Comparison of ENCODE assay signal across 11 cellular contexts in the genomic region with DNA sequence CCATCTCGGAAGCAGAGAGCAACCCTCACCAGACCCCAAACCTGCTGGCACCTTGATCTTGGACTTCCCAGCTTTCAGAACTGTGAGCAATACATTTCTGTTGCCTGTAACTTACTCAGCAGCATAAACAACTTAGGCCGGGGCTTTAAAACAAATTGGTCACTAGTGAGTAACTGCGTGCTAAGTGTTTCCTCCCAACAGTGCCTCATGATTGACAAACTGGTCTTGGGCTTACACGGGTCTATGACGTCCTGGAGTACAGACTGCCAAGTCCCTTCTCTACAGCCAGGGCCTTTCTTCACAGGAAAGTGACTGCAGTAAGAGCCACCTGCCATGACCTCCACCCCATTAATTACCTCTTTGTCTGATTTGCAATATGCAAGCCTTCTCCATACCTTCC.
A peak's percentile ranks its signal among the peaks of the same experiment; 100 is the strongest.
DNase-seq lines count a peak whose midpoint lies in the region; ATAC-seq and TF ChIP-seq lines count a peak whose summit lies in the region.
"Had no signal": no experiment of that assay in that cellular context is flagged by ENCODE, and none has a peak within 500 bp of the region (broad histone marks: within the 10 kb centered on the region; RNA-seq: fewer than 3 reads in every experiment).

No MANE protein-coding gene starts in this region.

- no peaks in the 10 kb centered on the region for H3K27me3 ChIP-seq in vagina

- peak overlapping the region; percentile 66 for H3K27ac ChIP-seq in vagina

- no peak for TF ChIP-seq POLR2A in vagina (IDR thresholded peaks at IDR 0.05)

- no peaks in the 10 kb centered on the region for H3K9me3 ChIP-seq in vagina

- intact Hi-C loops in Right ventricle myocardium superior (cut with DNase I) = no loop called here
- intact Hi-C loops in cardiac septum (cut with DNase I) = loop anchor here (10.0 kb wide), 1 partner anchor 111 kb away; no protein-coding TSS in a partner anchor
- intact Hi-C loops in vagina (cut with DNase I) = loop anchor here (5.0 kb wide), 1 partner anchor 63 kb away; no protein-coding TSS in a partner anchor
- intact Hi-C loops in activated T-helper 1 cell treated with anti-CD3 and anti-CD28 coated beads, Interleukin-12 subunit alpha, Interleukin-12 subunit beta, Interleukin-2, Interleukin-4 antibody, amounts not matched to agents 30 ng/mL and 10 ng/mL and 1 ng/mL, durations not matched to agents 14 hours and 24 hours and 36 hours (cut with micrococcal nuclease) = no loop called here

- H3K9me3 Mint-ChIP-seq in brain = no peaks in the 10 kb centered on the region
- H3K9me3 Mint-ChIP-seq in activated T-helper 1 cell treated with anti-CD3 and anti-CD28 coated beads, Interleukin-12 subunit alpha, Interleukin-12 subunit beta, Interleukin-2, Interleukin-4 antibody, amounts not matched to agents 30 ng/mL and 10 ng/mL and 1 ng/mL, durations not matched to agents 14 hours and 24 hours and 36 hours = no peaks in the 10 kb centered on the region
- H3K9me3 Mint-ChIP-seq: activated T-cell treated with anti-CD3 and anti-CD28 coated beads, Interleukin-2, amount 50 U/mL, for 72 hours had no signal

- ATAC-seq in Right ventricle myocardium superior (ENCODE audit: poor library complexity) (peak; percentile 64), HG02840 (IDR thresholded peaks at IDR 0.05; ENCODE audit: low FRiP score, unreplicated experiment) (no peak)

- H3K36me3 Mint-ChIP-seq in brain = no peaks in the 10 kb centered on the region
- peaks cover 8% of the 10 kb centered on the region for H3K36me3 Mint-ChIP-seq in activated T-helper 1 cell treated with anti-CD3 and anti-CD28 coated beads, Interleukin-12 subunit alpha, Interleukin-12 subunit beta, Interleukin-2, Interleukin-4 antibody, amounts not matched to agents 30 ng/mL and 10 ng/mL and 1 ng/mL, durations not matched to agents 14 hours and 24 hours and 36 hours (ENCODE audit: low read depth)

- H3K27ac Mint-ChIP-seq in brain = peak overlapping the region in 3 of 5 experiments; percentile 13 to 49 (median 37)
- H3K27ac Mint-ChIP-seq in activated T-helper 1 cell treated with anti-CD3 and anti-CD28 coated beads, Interleukin-12 subunit alpha, Interleukin-12 subunit beta, Interleukin-2, Interleukin-4 antibody, amounts not matched to agents 30 ng/mL and 10 ng/mL and 1 ng/mL, durations not matched to agents 14 hours and 24 hours and 36 hours = no peak overlapping the region
- H3K27ac Mint-ChIP-seq: activated T-cell treated with anti-CD3 and anti-CD28 coated beads, Interleukin-2, amount 50 U/mL, for 72 hours had no signal

- no peaks in the 10 kb centered on the region for H3K36me3 ChIP-seq in vagina

- TF ChIP-seq CTCF in brain (conservative IDR thresholded peaks at IDR 0.05) (no peak), vagina (IDR thresholded peaks at IDR 0.05) (no peak)

- no peak overlapping the region for H3K4me3 Mint-ChIP-seq in brain
- H3K4me3 Mint-ChIP-seq in activated T-helper 1 cell treated with anti-CD3 and anti-CD28 coated beads, Interleukin-12 subunit alpha, Interleukin-12 subunit beta, Interleukin-2, Interleukin-4 antibody, amounts not matched to agents 30 ng/mL and 10 ng/mL and 1 ng/mL, durations not matched to agents 14 hours and 24 hours and 36 hours = no peak overlapping the region
- H3K4me3 Mint-ChIP-seq: activated T-cell treated with anti-CD3 and anti-CD28 coated beads, Interleukin-2, amount 50 U/mL, for 72 hours had no signal

- no peaks in the 10 kb centered on the region for H3K27me3 Mint-ChIP-seq in brain
- H3K27me3 Mint-ChIP-seq in activated T-helper 1 cell treated with anti-CD3 and anti-CD28 coated beads, Interleukin-12 subunit alpha, Interleukin-12 subunit beta, Interleukin-2, Interleukin-4 antibody, amounts not matched to agents 30 ng/mL and 10 ng/mL and 1 ng/mL, durations not matched to agents 14 hours and 24 hours and 36 hours (ENCODE audit: insufficient read depth) = no peaks in the 10 kb centered on the region

- peaks cover 40% of the 10 kb centered on the region for H3K4me1 Mint-ChIP-seq in brain
- H3K4me1 Mint-ChIP-seq in activated T-helper 1 cell treated with anti-CD3 and anti-CD28 coated beads, Interleukin-12 subunit alpha, Interleukin-12 subunit beta, Interleukin-2, Interleukin-4 antibody, amounts not matched to agents 30 ng/mL and 10 ng/mL and 1 ng/mL, durations not matched to agents 14 hours and 24 hours and 36 hours (ENCODE audit: low read depth) = peaks cover 10% of the 10 kb centered on the region

- H3K4me3 ChIP-seq in vagina = no peak overlapping the region

- H3K4me1 ChIP-seq in vagina = peaks cover 48% of the 10 kb centered on the region

- DNase-seq in Right ventricle myocardium superior = no peak
- no peak for DNase-seq in cardiac septum (ENCODE audit: low spot score)
- peak; percentile 4 for DNase-seq in iris pigment epithelial cell (ENCODE audit: low read depth)
- DNase-seq in vagina (ENCODE audit: extremely low spot score in 2 of 2) = no peak
- no peak for DNase-seq in activated T-helper 1 cell treated with anti-CD3 and anti-CD28 coated beads, Interleukin-12 subunit alpha, Interleukin-12 subunit beta, Interleukin-2, Interleukin-4 antibody, amounts not matched to agents 30 ng/mL and 10 ng/mL and 1 ng/mL, durations not matched to agents 14 hours and 24 hours and 36 hours (ENCODE audit: low spot score)
- DNase-seq in NCI-H1694 treated with DMSO at 0.1 percent for 48 hours (lab: John Stamatoyannopoulos, UW) = no peak
- DNase-seq: activated T-cell treated with anti-CD3 and anti-CD28 coated beads, Interleukin-2, amount 50 U/mL, for 72 hours; AML-193; NCI-H187 treated with DMSO at 0.1 percent for 48 hours had no signal

Comparison
In these comparisons a context has a peak if more than half of its experiments do, and no peak if none do; other contexts are left out.
1. intact Hi-C loops: an anchor here in cardiac septum (10.0 kb wide) and vagina (5.0 kb wide); none called in Right ventricle myocardium superior and activated T-helper 1 cell treated with anti-CD3 and anti-CD28 coated beads, Interleukin-12 subunit alpha, Interleukin-12 subunit beta, Interleukin-2, Interleukin-4 antibody, amounts not matched to agents 30 ng/mL and 10 ng/mL and 1 ng/mL, durations not matched to agents 14 hours and 24 hours and 36 hours.